ENCODE assay signal across 8 cellular contexts in genomic region chr2:88016086-88016947, GRCh38. TPM values are rescaled to one million over a fixed set of nuclear protein-coding genes. Genes with fewer than 3 reads are reported as not detected.
DNase-seq lines count a peak whose midpoint lies in the region; ATAC-seq and TF ChIP-seq lines count a peak whose summit lies in the region.

Gene RNU2-63P, minus strand, starts transcription at chr2:88016547.

- DNase-seq in CD14-positive monocyte (ENCODE audit: low spot score) (no peak), HK-2 (ENCODE audit: unreplicated experiment) (peak; percentile 84), NT2/D1 (ENCODE audit: low read depth, low spot score) (peak; percentile 70), activated T-cell treated with anti-CD3 and anti-CD28 coated beads for 24 hours (ENCODE audit: low read depth) (peak; percentile 68)
- DNase-seq in stimulated activated CD8-positive, alpha-beta memory T cell treated with anti-CD3 and anti-CD28 coated beads, Interleukin-4, amount 100 ng/mL, for 48 hours = peak; percentile 85

- peak within 1 kb of the TSS; percentile 79 to 97 (median 92) for H3K27ac Mint-ChIP-seq in CD14-positive monocyte

- ATAC-seq in GM19452 (IDR thresholded peaks at IDR 0.05; ENCODE audit: unreplicated experiment) = peak; percentile 83
- peak; percentile 96 for ATAC-seq in esophagus mucosa

- H3K4me3 ChIP-seq in NT2/D1 (ENCODE audit: insufficient read length, low read depth) (peak within 1 kb of the TSS; percentile 47), mucosa of stomach (ENCODE audit: low read length) (peak within 1 kb of the TSS; percentile 64)

- H3K4me1 Mint-ChIP-seq in CD14-positive monocyte = peaks cover 18% of the 10 kb centered on the region

- H3K9me3 Mint-ChIP-seq in CD14-positive monocyte = peaks cover 4 to 8% (median 5%) of the 10 kb centered on the region in 7 donors

- no peaks in the 10 kb centered on the region for H3K36me3 ChIP-seq in NT2/D1 (ENCODE audit: insufficient read depth, insufficient read length, low read length)
- H3K36me3 ChIP-seq in mucosa of stomach (ENCODE audit: control insufficient read depth, insufficient read depth, low read length) = no peaks in the 10 kb centered on the region

- intact Hi-C loops in CD14-positive monocyte (cut with micrococcal nuclease) = loop anchor here in 1 of 2 donors (5.0 kb wide), 1 partner anchor 46 kb away; no protein-coding TSS in a partner anchor

- H3K4me3 Mint-ChIP-seq in CD14-positive monocyte = peak within 1 kb of the TSS; percentile 96 to 99

- no peaks in the 10 kb centered on the region for H3K36me3 Mint-ChIP-seq in CD14-positive monocyte

- H3K9me3 ChIP-seq in NT2/D1 (ENCODE audit: insufficient read depth, low read length) (peaks cover 8% of the 10 kb centered on the region; the same call in 1 of the 2 replicates), mucosa of stomach (ENCODE audit: control insufficient read depth, low read length) (no peaks in the 10 kb centered on the region)

- H3K9ac ChIP-seq in NT2/D1 (ENCODE audit: insufficient read length, low read depth) (peak within 1 kb of the TSS; percentile 80), mucosa of stomach (ENCODE audit: low read length) (peak within 1 kb of the TSS; percentile 77)

- no peak for TF ChIP-seq CTCF in CD14-positive monocyte (IDR thresholded peaks at IDR 0.05)

- H3K4me1 ChIP-seq in NT2/D1 (ENCODE audit: insufficient read depth, insufficient read length) (no peaks in the 10 kb centered on the region), mucosa of stomach (ENCODE audit: control insufficient read depth, insufficient read depth, low read length) (peaks cover 8% of the 10 kb centered on the region)

- H3K27me3 Mint-ChIP-seq in CD14-positive monocyte (ENCODE audit: low read depth in 3 of 3) = peaks cover 0 to 9% (median 8%) of the 10 kb centered on the region in 3 donors

- H3K27me3 ChIP-seq in NT2/D1 (ENCODE audit: insufficient read depth, insufficient read length) = no peaks in the 10 kb centered on the region
- H3K27me3 ChIP-seq in mucosa of stomach (ENCODE audit: control insufficient read depth, insufficient read depth, low read length) = no peaks in the 10 kb centered on the region

RNA-seq across cellular contexts. Expression of gene RNU2-63P, which starts in this region (rescaled TPM):
- polyA plus RNA-seq in CD14-positive monocyte = 1 to 10 TPM; 7.5 to 8.0 TPM
- total RNA-seq in esophagus mucosa = 5.2 TPM
